In the genomic region with DNA sequence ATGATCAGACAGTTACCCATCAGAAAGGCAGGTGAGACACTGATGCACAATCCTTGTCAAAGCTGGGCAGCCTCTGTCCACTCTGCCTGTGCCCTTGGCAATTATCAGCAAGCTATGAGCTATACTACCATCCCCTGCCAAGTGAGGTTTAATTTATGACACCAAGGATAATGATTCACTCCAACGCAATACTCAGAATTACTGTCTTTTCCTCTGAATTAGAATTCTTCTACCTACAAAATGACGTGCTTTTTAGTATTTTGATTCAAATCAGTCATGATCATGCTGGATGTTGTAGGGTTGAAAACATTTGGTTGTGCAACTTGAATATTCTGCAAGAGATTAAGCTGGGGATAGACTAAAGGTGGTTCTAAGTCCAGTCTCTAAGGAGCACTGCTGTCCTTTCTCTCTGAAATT, we compare ENCODE assay signal across 1 cellular context.
A peak's percentile ranks its signal among the peaks of the same experiment; 100 is the strongest.
TF ChIP-seq lines count a peak whose summit lies in the region.

No MANE protein-coding gene starts in this region.

TF ChIP-seq in SK-N-SH, 30 proteins besides CTCF, POLR2A, EP300 and RAD21:
- TF ChIP-seq, protein P1, sequence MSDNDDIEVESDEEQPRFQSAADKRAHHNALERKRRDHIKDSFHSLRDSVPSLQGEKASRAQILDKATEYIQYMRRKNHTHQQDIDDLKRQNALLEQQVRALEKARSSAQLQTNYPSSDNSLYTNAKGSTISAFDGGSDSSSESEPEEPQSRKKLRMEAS (IDR thresholded peaks at IDR 0.05; ENCODE audit: low read depth): no peak
- TF ChIP-seq, protein P2, sequence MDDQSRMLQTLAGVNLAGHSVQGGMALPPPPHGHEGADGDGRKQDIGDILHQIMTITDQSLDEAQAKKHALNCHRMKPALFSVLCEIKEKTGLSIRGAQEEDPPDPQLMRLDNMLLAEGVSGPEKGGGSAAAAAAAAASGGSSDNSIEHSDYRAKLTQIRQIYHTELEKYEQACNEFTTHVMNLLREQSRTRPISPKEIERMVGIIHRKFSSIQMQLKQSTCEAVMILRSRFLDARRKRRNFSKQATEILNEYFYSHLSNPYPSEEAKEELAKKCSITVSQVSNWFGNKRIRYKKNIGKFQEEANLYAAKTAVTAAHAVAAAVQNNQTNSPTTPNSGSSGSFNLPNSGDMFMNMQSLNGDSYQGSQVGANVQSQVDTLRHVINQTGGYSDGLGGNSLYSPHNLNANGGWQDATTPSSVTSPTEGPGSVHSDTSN (IDR thresholded peaks at IDR 0.05): peak; percentile 35; the same call in 1 of the 2 replicates
- no peak for TF ChIP-seq FOSL2 (IDR thresholded peaks at IDR 0.05; ENCODE audit: borderline replicate concordance, low read depth)
